22 cellular contexts compared by ENCODE assay signal in the genomic region with DNA sequence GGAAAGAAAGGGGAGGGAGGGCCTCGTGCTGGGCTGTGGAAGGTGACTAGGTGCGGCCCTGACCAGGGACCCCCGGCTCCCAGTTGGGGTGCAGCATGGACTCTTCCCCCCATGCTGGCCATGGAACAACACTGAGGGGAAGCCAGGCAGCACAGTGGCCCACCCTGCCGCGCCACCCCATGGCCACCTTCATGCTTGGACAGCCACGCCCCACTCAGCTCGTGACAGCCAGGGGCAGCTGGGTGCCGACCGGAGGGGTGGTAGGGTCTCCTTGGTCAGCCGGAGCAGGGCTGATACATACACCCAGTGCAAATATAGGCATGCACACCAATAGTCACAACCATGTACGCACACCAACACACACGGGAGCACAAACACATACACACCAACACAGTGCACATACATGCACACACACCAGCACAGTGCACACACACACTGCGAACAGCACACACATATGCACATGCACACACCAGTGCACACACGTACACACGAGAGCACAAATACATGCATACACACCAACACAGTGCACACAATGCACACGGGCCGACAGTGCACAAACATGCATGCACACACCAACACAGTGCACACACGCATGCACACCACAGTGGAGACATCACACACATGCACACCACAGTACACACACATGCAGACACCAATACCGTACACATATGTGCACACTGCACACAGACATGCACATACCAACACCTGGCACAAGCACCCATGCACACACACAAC. TPM values are rescaled to one million over a fixed set of nuclear protein-coding genes. Genes with fewer than 3 reads are reported as not detected.
A peak's percentile ranks its signal among the peaks of the same experiment; 100 is the strongest.
DNase-seq lines count a peak whose midpoint lies in the region; ATAC-seq, FAIRE-seq and TF ChIP-seq lines count a peak whose summit lies in the region.
"Had no signal": no experiment of that assay in that cellular context is flagged by ENCODE, and none has a peak within 500 bp of the region (broad histone marks: within the 10 kb centered on the region; RNA-seq: fewer than 3 reads in every experiment).

No MANE protein-coding gene starts in this region.

- no peak overlapping the region for H4K91ac ChIP-seq in neuronal stem cell (ENCODE audit: low read depth, low read length, poor library complexity)

- FAIRE-seq in HTR-8/SVneo (lab: Jason Lieb, UNC) (peak; percentile 88), bronchial epithelial cell (lab: Jason Lieb, UNC) (peak; percentile 98)
- FAIRE-seq: G401.6, GM18507 had no signal

- peak overlapping the region; percentile 9 for H3K23ac ChIP-seq in neuronal stem cell (ENCODE audit: low read depth, low read length, poor library complexity)

- peaks cover 0 to 12% of the 10 kb centered on the region in 2 donors for H3K4me1 ChIP-seq in neuronal stem cell (ENCODE audit: control insufficient read depth in 2 of 2, insufficient read depth in 1 of 2, low read depth in 1 of 2, low read length in 2 of 2)

- peaks cover 2% of the 10 kb centered on the region for H3K79me1 ChIP-seq in neuronal stem cell (ENCODE audit: low read depth, low read length)

- H4K8ac ChIP-seq in neuronal stem cell (ENCODE audit: low read depth, low read length), result no peak overlapping the region

- no peak overlapping the region for H3K4ac ChIP-seq in neuronal stem cell (ENCODE audit: low read length)

- in situ Hi-C loops in GM13977 (cut with MboI; ENCODE audit: low pct_unique_long_range_greater_than_20kb, low sequenced_read_pairs, unreplicated experiment), result no loop called here

- H3K27me3 ChIP-seq in bronchial epithelial cell (ENCODE audit: control insufficient read depth, insufficient read depth, low read length) (no peaks in the 10 kb centered on the region), neuronal stem cell (ENCODE audit: control insufficient read depth in 3 of 3, insufficient read depth in 3 of 3, low read depth in 1 of 3, low read length in 3 of 3) (peaks cover 0 to 43% (median 3%) of the 10 kb centered on the region in 3 experiments)

- H3K14ac ChIP-seq in neuronal stem cell (ENCODE audit: low read length), result peak overlapping the region; percentile 40

- no peak overlapping the region for H2AFZ ChIP-seq in neuronal stem cell (ENCODE audit: low read length)
- H2AFZ ChIP-seq: GM23248 had no signal

- no peak overlapping the region for H3K4me3 ChIP-seq in bronchial epithelial cell (ENCODE audit: low read depth, low read length)
- H3K4me3 ChIP-seq in neuronal stem cell (ENCODE audit: low read length in 2 of 2), result peak overlapping the region in 1 of 2 donors; percentile 64
- H3K4me3 ChIP-seq: GM23248 had no signal

- peak overlapping the region; percentile 14 for H3K9ac ChIP-seq in neuronal stem cell (ENCODE audit: low read depth, low read length, poor library complexity)
- H3K9ac ChIP-seq: GM23248 had no signal

- H3K36me3 ChIP-seq in bronchial epithelial cell (ENCODE audit: control insufficient read depth, insufficient read depth, low read length) (no peaks in the 10 kb centered on the region), neuronal stem cell (replicated peaks in 1 of 2; ENCODE audit: control insufficient read depth in 2 of 2, insufficient read depth in 2 of 2, low read length in 2 of 2) (peaks cover 0 to 3% of the 10 kb centered on the region in 2 donors)

- peak overlapping the region; percentile 35 for H2BK15ac ChIP-seq in neuronal stem cell (ENCODE audit: low read length)

- peak overlapping the region; percentile 18 for H2AK5ac ChIP-seq in neuronal stem cell (ENCODE audit: low read depth, low read length)

- TF ChIP-seq CTCF in bronchial epithelial cell (IDR thresholded peaks at IDR 0.05; ENCODE audit: insufficient read depth, low read length, severe bottlenecking) (no peak), GM13977 (IDR thresholded peaks at IDR 0.05; ENCODE audit: extremely low read depth, insufficient read depth, missing control alignments) (no peak)

- H2BK120ac ChIP-seq in neuronal stem cell (ENCODE audit: low read depth, low read length), result no peak overlapping the region

- H3K27ac ChIP-seq in neuronal stem cell (replicated peaks; ENCODE audit: low read length), result no peak overlapping the region
- H3K27ac ChIP-seq: GM23248 had no signal

- no peak for DNase-seq in HTR-8/SVneo (ENCODE audit: insufficient read length, low spot score)
- DNase-seq in bronchial epithelial cell (ENCODE audit: low read depth), result no peak
- DNase-seq in neuronal stem cell (ENCODE audit: low spot score), result no peak
- DNase-seq in GM13977 (ENCODE audit: low spot score), result no peak
- DNase-seq in activated gamma-delta T cell treated with Interleukin-2 at 50 U/mL for 16 hours, result no peak
- DNase-seq: C1 segment of cervical spinal cord, COR-L47, DMS153, DND-41, GM23248, H9, HFFc6 had no signal

- no CpG with 5 or more reads among the region's 19 CpGs for WGBS in neuronal stem cell (ENCODE audit: extremely low coverage in 2 of 2, insufficient read length in 2 of 2, insufficient replicate concordance in 1 of 2), 2 donors

- H2BK12ac ChIP-seq in neuronal stem cell (ENCODE audit: low read length), result no peak overlapping the region

- peaks cover 0 to 5% of the 10 kb centered on the region in 2 donors for H3K9me3 ChIP-seq in neuronal stem cell (replicated peaks in 1 of 2; ENCODE audit: control insufficient read depth in 2 of 2, insufficient read depth in 1 of 2, low read depth in 1 of 2, low read length in 2 of 2)

- H3K18ac ChIP-seq in neuronal stem cell (ENCODE audit: low read length), result peak overlapping the region; percentile 87

- no peak overlapping the region for H2BK5ac ChIP-seq in neuronal stem cell (ENCODE audit: low read length)

- no peak overlapping the region for H3K4me2 ChIP-seq in neuronal stem cell (ENCODE audit: insufficient read depth, low read length, poor library complexity, severe bottlenecking)

- ATAC-seq in HG03280 (IDR thresholded peaks at IDR 0.05; ENCODE audit: unreplicated experiment) (no peak), HG03439 (IDR thresholded peaks at IDR 0.05; ENCODE audit: unreplicated experiment) (no peak)
- ATAC-seq: HCT116 had no signal

RNA-seq across cellular contexts. Expression of a gene that starts 8.3 kb away (rescaled TPM):
- total RNA-seq in bronchial epithelial cell, result not detected in 2 replicates
- polyA plus RNA-seq in neuronal stem cell (2013, experiment 1 of 2), result not detected
- polyA plus RNA-seq in neuronal stem cell (2013, experiment 2 of 2), result not detected
- total RNA-seq: A172; A673; CD4-positive, alpha-beta memory T cell; GM23248; H4; H9; HFFc6 had no signal
- polyA plus RNA-seq: BJ; CD4-positive, alpha-beta memory T cell; GM23248 had no signal

RNA-seq across cellular contexts. Expression of a gene that starts 11.0 kb away (rescaled TPM):
- not detected in 2 replicates for total RNA-seq in bronchial epithelial cell
- polyA plus RNA-seq in neuronal stem cell (2013, experiment 1 of 2), result 0.10 TPM
- polyA plus RNA-seq in neuronal stem cell (2013, experiment 2 of 2), result 0.07 TPM
- total RNA-seq: A172, A673, GM23248, H4, HFFc6 had no signal
- polyA plus RNA-seq: BJ, GM23248 had no signal

RNA-seq across cellular contexts. Expression of a gene that starts 27.9 kb away (rescaled TPM):
- total RNA-seq in bronchial epithelial cell, result not detected in 2 replicates
- 0.85 TPM for polyA plus RNA-seq in neuronal stem cell (2013, experiment 1 of 2)
- polyA plus RNA-seq in neuronal stem cell (2013, experiment 2 of 2), result 0.83 TPM
- total RNA-seq: A172; A673; CD4-positive, alpha-beta memory T cell; GM23248; H4; HFFc6 had no signal
- polyA plus RNA-seq: BJ; CD4-positive, alpha-beta memory T cell; GM23248 had no signal

RNA-seq across cellular contexts. Expression of a gene that starts 51.7 kb away (rescaled TPM):
- total RNA-seq in bronchial epithelial cell, result not detected in 2 replicates
- polyA plus RNA-seq in neuronal stem cell (2013, experiment 1 of 2), result 0.03 TPM
- not detected for polyA plus RNA-seq in neuronal stem cell (2013, experiment 2 of 2)
- total RNA-seq: A172; A673; CD4-positive, alpha-beta memory T cell; GM23248; H4; H9; HFFc6 had no signal
- polyA plus RNA-seq: BJ; CD4-positive, alpha-beta memory T cell; GM23248 had no signal
